Comparison of ENCODE assay signal across 12 cellular contexts in genomic region chr16:3069146-3069545, GRCh38. TPM values are rescaled to one million over a fixed set of nuclear protein-coding genes. Genes with fewer than 3 reads are reported as not detected.
"Had no signal": no experiment of that assay in that cellular context is flagged by ENCODE, and none has a peak within 500 bp of the region (broad histone marks: within the 10 kb centered on the region; RNA-seq: fewer than 3 reads in every experiment).

No MANE protein-coding gene starts in this region.

RNA-seq across cellular contexts. Expression of gene IL32, which starts 3.7 kb away (rescaled TPM):
- total RNA-seq: neural crest cell had no signal

RNA-seq across cellular contexts. Expression of gene ZSCAN10, which starts 29.9 kb away (rescaled TPM):
- total RNA-seq: activated CD8-positive, alpha-beta memory T cell treated with anti-CD3 and anti-CD28 coated beads for 36 hours; bronchial epithelial cell; dermis microvascular lymphatic vessel endothelial cell; epithelial cell of proximal tubule; frontal cortex; lower leg skin; neural crest cell; osteocyte had no signal
- polyA plus RNA-seq: adipose tissue had no signal

RNA-seq across cellular contexts. Expression of gene BICDL2, which starts 32.4 kb away (rescaled TPM):
- total RNA-seq: dermis microvascular lymphatic vessel endothelial cell, frontal cortex, neural crest cell, osteocyte, psoas muscle, temporal lobe had no signal
- polyA plus RNA-seq: SK-N-SH had no signal
